Comparison of ENCODE assay signal across 9 cellular contexts in genomic region chr7:152459724-152460251, GRCh38. TPM values are rescaled to one million over a fixed set of nuclear protein-coding genes. Genes with fewer than 3 reads are reported as not detected.
DNase-seq lines count a peak whose midpoint lies in the region; FAIRE-seq and TF ChIP-seq lines count a peak whose summit lies in the region.
"Had no signal": no experiment of that assay in that cellular context is flagged by ENCODE, and none has a peak within 500 bp of the region (broad histone marks: within the 10 kb centered on the region; RNA-seq: fewer than 3 reads in every experiment).

No MANE protein-coding gene starts in this region.

- no peak overlapping the region for H3K27ac Mint-ChIP-seq in MCF 10A (ENCODE audit: low read depth, unreplicated experiment)

- FAIRE-seq in GM12892 (lab: Jason Lieb, UNC), result no peak

- no peak overlapping the region for H3K4me3 Mint-ChIP-seq in MCF 10A (ENCODE audit: unreplicated experiment)

- no peak for TF ChIP-seq CTCF in breast epithelium (IDR thresholded peaks at IDR 0.05)
- no peak for TF ChIP-seq CTCF in MCF 10A (IDR thresholded peaks at IDR 0.05; ENCODE audit: unreplicated experiment)
- TF ChIP-seq CTCF in left ventricle myocardium inferior (IDR thresholded peaks at IDR 0.05; ENCODE audit: borderline replicate concordance), result no peak
- TF ChIP-seq CTCF in transverse colon (IDR thresholded peaks at IDR 0.05), result no peak

- POLR2A ChIA-PET in MCF 10A (lab: Yijun Ruan, JAX), result interaction anchor here (0.8 to 1.4 kb wide), 4 partner anchors 18 to 301 kb away, joined by 4 to 6 read pairs (median 5); partner anchors contain the start of gene KMT2C

- DNase-seq in breast epithelium (ENCODE audit: low spot score in 2 of 2) (no peak), MCF 10A (ENCODE audit: unreplicated experiment) (no peak), OCI-M2 (lab: John Stamatoyannopoulos, UW; ENCODE audit: unreplicated experiment) (peak; percentile 21), left ventricle myocardium inferior (peak; percentile 18), transverse colon (peak; percentile 14), GM12892 (ENCODE audit: insufficient read length) (no peak), 8988T (no peak)
- no peak for DNase-seq in stimulated activated CD4-positive, alpha-beta T cell treated with anti-CD3 and anti-CD28 coated beads, Interleukin-2, amount 100 ng/mL, for 48 hours
- DNase-seq: stimulated activated CD8-positive, alpha-beta memory T cell treated with anti-CD3 and anti-CD28 coated beads, Interleukin-4, amount 100 ng/mL, for 48 hours had no signal

- H3K27me3 ChIP-seq in breast epithelium, result no peaks in the 10 kb centered on the region
- no peaks in the 10 kb centered on the region for H3K27me3 ChIP-seq in left ventricle myocardium inferior (ENCODE audit: low read depth)
- no peaks in the 10 kb centered on the region for H3K27me3 ChIP-seq in transverse colon

- peaks cover 5% of the 10 kb centered on the region for H3K4me1 Mint-ChIP-seq in MCF 10A (ENCODE audit: insufficient read depth, unreplicated experiment)

- CTCF ChIA-PET in MCF 10A (lab: Yijun Ruan, JAX), result interaction anchor here (0.5 kb wide), 1 partner anchor 30 kb away, joined by 3 read pairs; no protein-coding TSS in a partner anchor

- intact Hi-C loops in breast epithelium (cut with DNase I; ENCODE audit: low total_unique reads), result no loop called here
- intact Hi-C loops in MCF 10A (cut with micrococcal nuclease), result loop anchor here (10.0 kb wide), 4 partner anchors 115 to 245 kb away; partner anchors contain the start of gene XRCC2
- intact Hi-C loops in left ventricle myocardium inferior (cut with micrococcal nuclease), result no loop called here
- intact Hi-C loops in transverse colon (cut with DNase I; ENCODE audit: low total_unique reads), result no loop called here

- BruUV-seq in MCF 10A (replicated peaks; lab: Mats Ljungman, UMichigan), result no TSS peak

- peaks cover 2% of the 10 kb centered on the region for H3K36me3 Mint-ChIP-seq in MCF 10A (ENCODE audit: insufficient read depth, unreplicated experiment)

- no peak overlapping the region for H3K4me3 ChIP-seq in breast epithelium
- H3K4me3 ChIP-seq in left ventricle myocardium inferior, result no peak overlapping the region
- H3K4me3 ChIP-seq in transverse colon, result no peak overlapping the region

- TF ChIP-seq EP300 in transverse colon (IDR thresholded peaks at IDR 0.05; ENCODE audit: low read depth), result no peak

- no peaks in the 10 kb centered on the region for H3K27me3 Mint-ChIP-seq in MCF 10A (ENCODE audit: insufficient read depth, unreplicated experiment)

- H3K27ac ChIP-seq in breast epithelium (peak overlapping the region; percentile 40 to 41), left ventricle myocardium inferior (replicated peaks) (no peak overlapping the region), transverse colon (peak overlapping the region in 1 of 4 donors; percentile 18)

- WGBS in transverse colon (ENCODE audit: low coverage in 1 of 2), 2 donors, result 69 to 72% methylated on average over 3 to 5 of the region's 5 CpGs

- H3K9me3 ChIP-seq in breast epithelium (no peaks in the 10 kb centered on the region), left ventricle myocardium inferior (replicated peaks) (no peaks in the 10 kb centered on the region), transverse colon (no peaks in the 10 kb centered on the region)

- in situ Hi-C loops in transverse colon (cut with MboI; ENCODE audit: low pct_ligation_motif_present in 1 of 4, low pct_unique_long_range_greater_than_20kb in 1 of 4, low sequenced_read_pairs in 3 of 4), result loop anchor here in 1 of 4 donors (25.0 kb wide), 1 partner anchor 228 kb away; the partner anchor contains the start of gene XRCC2

- H3K36me3 ChIP-seq in breast epithelium (no peaks in the 10 kb centered on the region), left ventricle myocardium inferior (no peaks in the 10 kb centered on the region), transverse colon (no peaks in the 10 kb centered on the region)

- TF ChIP-seq POLR2A in breast epithelium (IDR thresholded peaks at IDR 0.05) (no peak), transverse colon (IDR thresholded peaks at IDR 0.05) (no peak), GM12892 (IDR thresholded peaks at IDR 0.05; ENCODE audit: low read depth, low read length) (no peak)

- H3K4me1 ChIP-seq in breast epithelium, result no peaks in the 10 kb centered on the region
- peaks cover 24% of the 10 kb centered on the region for H3K4me1 ChIP-seq in left ventricle myocardium inferior
- peaks cover 0 to 15% (median 2%) of the 10 kb centered on the region in 4 donors for H3K4me1 ChIP-seq in transverse colon

- no peaks in the 10 kb centered on the region for H3K9me3 Mint-ChIP-seq in MCF 10A (ENCODE audit: unreplicated experiment)

RNA-seq across cellular contexts. Expression of gene KMT2C, which starts 24.0 kb away (rescaled TPM):
- 100 to 1,000 TPM in 1 of 3 donors, 10 to 100 TPM in 2; 73.6 to 112 (median 85.5) TPM for total RNA-seq in breast epithelium
- 47.6 and 54.6 TPM in 2 replicates for total RNA-seq in MCF 10A (2022)
- total RNA-seq in left ventricle myocardium inferior, result 42.3 TPM
- 10 to 100 TPM; 72.6 to 99.5 (median 83.8) TPM for total RNA-seq in transverse colon
- 23.3 TPM for polyA plus RNA-seq in GM12892 (2012; ENCODE audit: missing spikeins)

Comparison
In these comparisons a context has a peak if more than half of its experiments do, and no peak if none do; other contexts are left out.
1. DNase-seq: peak in OCI-M2 (single experiment), left ventricle myocardium inferior (single experiment) and transverse colon (single experiment); none in breast epithelium (0 of 2), MCF 10A (single experiment), GM12892 (single experiment), 8988T (single experiment) and stimulated activated CD4-positive, alpha-beta T cell treated with anti-CD3 and anti-CD28 coated beads, Interleukin-2, amount 100 ng/mL, for 48 hours (0 of 2).